1 cellular context compared by ENCODE assay signal in genomic region chr3:196633658-196634151, GRCh38.
TF ChIP-seq lines count a peak whose summit lies in the region.

No MANE protein-coding gene starts in this region.

TF ChIP-seq in K562, 482 proteins besides CTCF, POLR2A, EP300 and RAD21 (continued from another document):
- TF ChIP-seq ZNF165 (CRISPR knock-in tag; IDR thresholded peaks at IDR 0.05; ENCODE audit: borderline replicate concordance): no peak
- no peak for TF ChIP-seq MLLT1 (IDR thresholded peaks at IDR 0.05)
- TF ChIP-seq MAZ (CRISPR knock-in tag; conservative IDR thresholded peaks at IDR 0.05 in 1 of 2, IDR thresholded peaks at IDR 0.05 in 1 of 2): no peak; a peak in 2 of 4 replicates
- TF ChIP-seq CXXC5 (CRISPR knock-in tag; IDR thresholded peaks at IDR 0.05): peak; percentile 25; the same call in 1 of the 2 replicates
- TF ChIP-seq ZNF583 (CRISPR knock-in tag; IDR thresholded peaks at IDR 0.05): no peak
- 0 out of 2 replicates have a peak, but pooled peaks have one; percentile 26 for TF ChIP-seq ZEB2 (IDR thresholded peaks at IDR 0.05)
- TF ChIP-seq MIER1 (IDR thresholded peaks at IDR 0.05; ENCODE audit: low read depth): no peak
- TF ChIP-seq ERF (CRISPR knock-in tag; IDR thresholded peaks at IDR 0.05): no peak
- TF ChIP-seq ZC3H8 (IDR thresholded peaks at IDR 0.05): no peak
- no peak for TF ChIP-seq ETV6 (IDR thresholded peaks at IDR 0.05; ENCODE audit: borderline replicate concordance in 1 of 2, low read depth in 2 of 2, low read length in 1 of 2)
- no peak for TF ChIP-seq ETV6 (CRISPR knock-in tag; IDR thresholded peaks at IDR 0.05; ENCODE audit: borderline replicate concordance)
- no peak for TF ChIP-seq HMG20B (CRISPR knock-in tag; IDR thresholded peaks at IDR 0.05)
- TF ChIP-seq, protein P1, sequence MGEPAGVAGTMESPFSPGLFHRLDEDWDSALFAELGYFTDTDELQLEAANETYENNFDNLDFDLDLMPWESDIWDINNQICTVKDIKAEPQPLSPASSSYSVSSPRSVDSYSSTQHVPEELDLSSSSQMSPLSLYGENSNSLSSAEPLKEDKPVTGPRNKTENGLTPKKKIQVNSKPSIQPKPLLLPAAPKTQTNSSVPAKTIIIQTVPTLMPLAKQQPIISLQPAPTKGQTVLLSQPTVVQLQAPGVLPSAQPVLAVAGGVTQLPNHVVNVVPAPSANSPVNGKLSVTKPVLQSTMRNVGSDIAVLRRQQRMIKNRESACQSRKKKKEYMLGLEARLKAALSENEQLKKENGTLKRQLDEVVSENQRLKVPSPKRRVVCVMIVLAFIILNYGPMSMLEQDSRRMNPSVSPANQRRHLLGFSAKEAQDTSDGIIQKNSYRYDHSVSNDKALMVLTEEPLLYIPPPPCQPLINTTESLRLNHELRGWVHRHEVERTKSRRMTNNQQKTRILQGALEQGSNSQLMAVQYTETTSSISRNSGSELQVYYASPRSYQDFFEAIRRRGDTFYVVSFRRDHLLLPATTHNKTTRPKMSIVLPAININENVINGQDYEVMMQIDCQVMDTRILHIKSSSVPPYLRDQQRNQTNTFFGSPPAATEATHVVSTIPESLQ (CRISPR knock-in tag; IDR thresholded peaks at IDR 0.05): no peak
- no peak for TF ChIP-seq ZNF695 (CRISPR knock-in tag; IDR thresholded peaks at IDR 0.05)
- no peak for TF ChIP-seq U2AF1 (optimal IDR thresholded peaks at IDR 0.05; ENCODE audit: low read depth, low read length)
- TF ChIP-seq, protein P2, sequence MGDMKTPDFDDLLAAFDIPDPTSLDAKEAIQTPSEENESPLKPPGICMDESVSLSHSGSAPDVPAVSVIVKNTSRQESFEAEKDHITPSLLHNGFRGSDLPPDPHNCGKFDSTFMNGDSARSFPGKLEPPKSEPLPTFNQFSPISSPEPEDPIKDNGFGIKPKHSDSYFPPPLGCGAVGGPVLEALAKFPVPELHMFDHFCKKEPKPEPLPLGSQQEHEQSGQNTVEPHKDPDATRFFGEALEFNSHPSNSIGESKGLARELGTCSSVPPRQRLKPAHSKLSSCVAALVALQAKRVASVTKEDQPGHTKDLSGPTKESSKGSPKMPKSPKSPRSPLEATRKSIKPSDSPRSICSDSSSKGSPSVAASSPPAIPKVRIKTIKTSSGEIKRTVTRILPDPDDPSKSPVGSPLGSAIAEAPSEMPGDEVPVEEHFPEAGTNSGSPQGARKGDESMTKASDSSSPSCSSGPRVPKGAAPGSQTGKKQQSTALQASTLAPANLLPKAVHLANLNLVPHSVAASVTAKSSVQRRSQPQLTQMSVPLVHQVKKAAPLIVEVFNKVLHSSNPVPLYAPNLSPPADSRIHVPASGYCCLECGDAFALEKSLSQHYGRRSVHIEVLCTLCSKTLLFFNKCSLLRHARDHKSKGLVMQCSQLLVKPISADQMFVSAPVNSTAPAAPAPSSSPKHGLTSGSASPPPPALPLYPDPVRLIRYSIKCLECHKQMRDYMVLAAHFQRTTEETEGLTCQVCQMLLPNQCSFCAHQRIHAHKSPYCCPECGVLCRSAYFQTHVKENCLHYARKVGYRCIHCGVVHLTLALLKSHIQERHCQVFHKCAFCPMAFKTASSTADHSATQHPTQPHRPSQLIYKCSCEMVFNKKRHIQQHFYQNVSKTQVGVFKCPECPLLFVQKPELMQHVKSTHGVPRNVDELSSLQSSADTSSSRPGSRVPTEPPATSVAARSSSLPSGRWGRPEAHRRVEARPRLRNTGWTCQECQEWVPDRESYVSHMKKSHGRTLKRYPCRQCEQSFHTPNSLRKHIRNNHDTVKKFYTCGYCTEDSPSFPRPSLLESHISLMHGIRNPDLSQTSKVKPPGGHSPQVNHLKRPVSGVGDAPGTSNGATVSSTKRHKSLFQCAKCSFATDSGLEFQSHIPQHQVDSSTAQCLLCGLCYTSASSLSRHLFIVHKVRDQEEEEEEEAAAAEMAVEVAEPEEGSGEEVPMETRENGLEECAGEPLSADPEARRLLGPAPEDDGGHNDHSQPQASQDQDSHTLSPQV (IDR thresholded peaks at IDR 0.05): peak; percentile 85
- TF ChIP-seq, protein P3, sequence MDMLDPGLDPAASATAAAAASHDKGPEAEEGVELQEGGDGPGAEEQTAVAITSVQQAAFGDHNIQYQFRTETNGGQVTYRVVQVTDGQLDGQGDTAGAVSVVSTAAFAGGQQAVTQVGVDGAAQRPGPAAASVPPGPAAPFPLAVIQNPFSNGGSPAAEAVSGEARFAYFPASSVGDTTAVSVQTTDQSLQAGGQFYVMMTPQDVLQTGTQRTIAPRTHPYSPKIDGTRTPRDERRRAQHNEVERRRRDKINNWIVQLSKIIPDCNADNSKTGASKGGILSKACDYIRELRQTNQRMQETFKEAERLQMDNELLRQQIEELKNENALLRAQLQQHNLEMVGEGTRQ (CRISPR knock-in tag; IDR thresholded peaks at IDR 0.05): no peak
- no peak for TF ChIP-seq NCOA6 (IDR thresholded peaks at IDR 0.05)
- no peak for TF ChIP-seq FOXJ2 (tag; IDR thresholded peaks at IDR 0.05)
- TF ChIP-seq, protein P4, sequence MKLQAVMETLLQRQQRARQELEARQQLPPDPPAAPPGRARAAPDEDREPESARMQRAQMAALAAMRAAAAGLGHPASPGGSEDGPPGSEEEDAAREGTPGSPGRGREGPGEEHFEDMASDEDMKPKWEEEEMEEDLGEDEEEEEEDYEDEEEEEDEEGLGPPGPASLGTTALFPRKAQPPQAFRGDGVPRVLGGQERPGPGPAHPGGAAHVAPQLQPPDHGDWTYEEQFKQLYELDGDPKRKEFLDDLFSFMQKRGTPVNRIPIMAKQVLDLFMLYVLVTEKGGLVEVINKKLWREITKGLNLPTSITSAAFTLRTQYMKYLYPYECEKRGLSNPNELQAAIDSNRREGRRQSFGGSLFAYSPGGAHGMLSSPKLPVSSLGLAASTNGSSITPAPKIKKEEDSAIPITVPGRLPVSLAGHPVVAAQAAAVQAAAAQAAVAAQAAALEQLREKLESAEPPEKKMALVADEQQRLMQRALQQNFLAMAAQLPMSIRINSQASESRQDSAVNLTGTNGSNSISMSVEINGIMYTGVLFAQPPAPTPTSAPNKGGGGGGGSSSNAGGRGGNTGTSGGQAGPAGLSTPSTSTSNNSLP (IDR thresholded peaks at IDR 0.05; ENCODE audit: borderline replicate concordance, low read depth, low read length): no peak
- peak; percentile 40; the same call in 1 of the 2 replicates for TF ChIP-seq ZBTB17 (CRISPR knock-in tag; IDR thresholded peaks at IDR 0.05)
- no peak for TF ChIP-seq HEY1 (CRISPR knock-in tag; IDR thresholded peaks at IDR 0.05; ENCODE audit: borderline replicate concordance)
- no peak for TF ChIP-seq HINFP (tag; conservative IDR thresholded peaks at IDR 0.05; ENCODE audit: low read depth)
- no peak for TF ChIP-seq CHCHD3 (CRISPR knock-in tag; IDR thresholded peaks at IDR 0.05)
- peak; percentile 48 for TF ChIP-seq ARID1B (IDR thresholded peaks at IDR 0.05)
- TF ChIP-seq ETV1 (tag; conservative IDR thresholded peaks at IDR 0.05; ENCODE audit: low read depth): peak; percentile 42; the same call in 1 of the 2 replicates
- TF ChIP-seq ZNF175 (CRISPR knock-in tag; IDR thresholded peaks at IDR 0.05; ENCODE audit: low read depth): peak; percentile 18; the same call in 1 of the 2 replicates
- TF ChIP-seq NR2C1 (IDR thresholded peaks at IDR 0.05): no peak
- no peak for TF ChIP-seq NR2C1 (tag; IDR thresholded peaks at IDR 0.05)
- no peak for TF ChIP-seq PHB2 (IDR thresholded peaks at IDR 0.05; ENCODE audit: low read depth)
- TF ChIP-seq, protein P5, sequence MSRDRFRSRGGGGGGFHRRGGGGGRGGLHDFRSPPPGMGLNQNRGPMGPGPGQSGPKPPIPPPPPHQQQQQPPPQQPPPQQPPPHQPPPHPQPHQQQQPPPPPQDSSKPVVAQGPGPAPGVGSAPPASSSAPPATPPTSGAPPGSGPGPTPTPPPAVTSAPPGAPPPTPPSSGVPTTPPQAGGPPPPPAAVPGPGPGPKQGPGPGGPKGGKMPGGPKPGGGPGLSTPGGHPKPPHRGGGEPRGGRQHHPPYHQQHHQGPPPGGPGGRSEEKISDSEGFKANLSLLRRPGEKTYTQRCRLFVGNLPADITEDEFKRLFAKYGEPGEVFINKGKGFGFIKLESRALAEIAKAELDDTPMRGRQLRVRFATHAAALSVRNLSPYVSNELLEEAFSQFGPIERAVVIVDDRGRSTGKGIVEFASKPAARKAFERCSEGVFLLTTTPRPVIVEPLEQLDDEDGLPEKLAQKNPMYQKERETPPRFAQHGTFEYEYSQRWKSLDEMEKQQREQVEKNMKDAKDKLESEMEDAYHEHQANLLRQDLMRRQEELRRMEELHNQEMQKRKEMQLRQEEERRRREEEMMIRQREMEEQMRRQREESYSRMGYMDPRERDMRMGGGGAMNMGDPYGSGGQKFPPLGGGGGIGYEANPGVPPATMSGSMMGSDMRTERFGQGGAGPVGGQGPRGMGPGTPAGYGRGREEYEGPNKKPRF (IDR thresholded peaks at IDR 0.05; ENCODE audit: low read depth, low read length): no peak
- no peak for TF ChIP-seq TCF7 (IDR thresholded peaks at IDR 0.05; ENCODE audit: borderline replicate concordance)
- TF ChIP-seq MXI1 (IDR thresholded peaks at IDR 0.05; ENCODE audit: low read depth, low read length): no peak
- no peak for TF ChIP-seq HMG20A (CRISPR knock-in tag; conservative IDR thresholded peaks at IDR 0.05)
- peak; percentile 62; the same call in 1 of the 2 replicates for TF ChIP-seq CTBP1 (IDR thresholded peaks at IDR 0.05; ENCODE audit: borderline replicate concordance)
- no peak for TF ChIP-seq HNRNPL (IDR thresholded peaks at IDR 0.05; ENCODE audit: low read depth, low read length)
- TF ChIP-seq SNRNP70 (optimal IDR thresholded peaks at IDR 0.05; ENCODE audit: low read depth, low read length): no peak
- no peak for TF ChIP-seq ZNF140 (CRISPR knock-in tag; IDR thresholded peaks at IDR 0.05)
- no peak for TF ChIP-seq RAD51 (IDR thresholded peaks at IDR 0.05; ENCODE audit: borderline replicate concordance, low read depth)
- no peak for TF ChIP-seq HNRNPK (IDR thresholded peaks at IDR 0.05; ENCODE audit: low read depth, low read length, poor library complexity, severe bottlenecking)
- no peak for TF ChIP-seq ZNF778 (CRISPR knock-in tag; IDR thresholded peaks at IDR 0.05)
